8 cellular contexts compared by ENCODE assay signal in the genomic region with DNA sequence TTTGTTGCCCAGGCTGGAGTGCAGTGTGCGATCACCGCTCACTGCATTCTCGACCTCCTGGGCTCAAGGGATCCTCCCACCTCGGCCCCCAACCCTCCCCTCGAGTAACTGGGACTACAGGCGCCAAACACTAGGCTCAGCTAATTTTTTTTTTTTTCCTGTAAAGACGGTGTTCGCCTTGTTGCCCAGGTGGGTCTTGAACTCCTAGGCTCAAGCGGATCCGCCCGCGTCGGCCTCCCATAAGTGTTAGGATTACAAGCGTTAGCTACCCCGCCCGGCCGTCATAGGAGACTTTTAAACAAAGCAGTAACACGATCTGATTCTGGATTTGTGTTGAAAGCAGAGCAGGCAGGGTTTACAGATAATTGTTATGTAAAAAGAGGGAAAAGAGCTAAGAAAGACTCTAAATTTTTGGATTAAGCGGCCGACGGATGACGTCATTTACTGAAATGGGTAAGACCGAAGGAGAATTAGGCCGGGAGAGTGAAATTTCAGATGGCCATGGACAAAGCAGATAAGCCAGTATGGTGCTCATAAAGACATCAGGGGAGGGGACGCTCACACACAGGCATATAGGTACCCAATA. TPM values are rescaled to one million over a fixed set of nuclear protein-coding genes. Genes with fewer than 3 reads are reported as not detected.
DNase-seq lines count a peak whose midpoint lies in the region; ATAC-seq, FAIRE-seq and TF ChIP-seq lines count a peak whose summit lies in the region.

No MANE protein-coding gene starts in this region.

- H3K27ac Mint-ChIP-seq in activated T-helper 17 cell treated with anti-CD3 and anti-CD28 coated beads, Interleukin-2, amount 50 U/mL, for 72 hours = peak overlapping the region; percentile 98

- 1% methylated on average over 13 to 17 of the region's 25 CpGs for WGBS in gastroesophageal sphincter (ENCODE audit: low coverage in 1 of 2), 2 donors

- H3K36me3 Mint-ChIP-seq in activated T-helper 17 cell treated with anti-CD3 and anti-CD28 coated beads, Interleukin-2, amount 50 U/mL, for 72 hours (ENCODE audit: low read depth) = peaks cover 44% of the 10 kb centered on the region

- peaks cover 16% of the 10 kb centered on the region for H3K4me1 Mint-ChIP-seq in activated T-helper 17 cell treated with anti-CD3 and anti-CD28 coated beads, Interleukin-2, amount 50 U/mL, for 72 hours

- no peaks in the 10 kb centered on the region for H3K9me3 Mint-ChIP-seq in activated T-helper 17 cell treated with anti-CD3 and anti-CD28 coated beads, Interleukin-2, amount 50 U/mL, for 72 hours

- TF ChIP-seq EP300 in gastroesophageal sphincter (IDR thresholded peaks at IDR 0.05) = no peak

- peak overlapping the region; percentile 92 for H3K4me3 Mint-ChIP-seq in activated T-helper 17 cell treated with anti-CD3 and anti-CD28 coated beads, Interleukin-2, amount 50 U/mL, for 72 hours

- no peaks in the 10 kb centered on the region for H3K36me3 ChIP-seq in gastroesophageal sphincter

- ATAC-seq in HG03039 (IDR thresholded peaks at IDR 0.05; ENCODE audit: unreplicated experiment) = peak; percentile 3
- ATAC-seq in activated T-helper 17 cell treated with anti-CD3 and anti-CD28 coated beads, Interleukin-2, amount 50 U/mL, for 72 hours (replicated peaks) = peak; percentile 11
- peak; percentile 6 for ATAC-seq in gastroesophageal sphincter
- peak; percentile 25 for ATAC-seq in omental fat pad (ENCODE audit: low FRiP score)

- DNase-seq in stimulated activated CD4-positive, alpha-beta T cell treated with anti-CD3 and anti-CD28 coated beads, Interleukin-12 subunit alpha, Interleukin-12 subunit beta, amount 100 ng/mL, for 4 hours = peak; percentile 19
- DNase-seq in stimulated activated CD4-positive, alpha-beta T cell treated with anti-CD3 and anti-CD28 coated beads, Interleukin-4, amount 100 ng/mL, for 24 hours = no peak
- DNase-seq in NCI-H510A (lab: John Stamatoyannopoulos, UW) (peak; percentile 51), omental fat pad (ENCODE audit: low spot score) (peak; percentile 33), H54 (ENCODE audit: insufficient read length, low spot score) (no peak)

- TF ChIP-seq CTCF in gastroesophageal sphincter (IDR thresholded peaks at IDR 0.05) (no peak), omental fat pad (IDR thresholded peaks at IDR 0.05) (no peak)

- TF ChIP-seq POLR2A in gastroesophageal sphincter (IDR thresholded peaks at IDR 0.05) (no peak), H54 (IDR thresholded peaks at IDR 0.05; ENCODE audit: low read depth, low read length) (no peak)

- no peaks in the 10 kb centered on the region for H3K9me3 ChIP-seq in gastroesophageal sphincter

- peak overlapping the region; percentile 78 to 97 (median 96) for H3K27ac ChIP-seq in gastroesophageal sphincter

- H3K4me3 ChIP-seq in gastroesophageal sphincter = peak overlapping the region; percentile 90 to 92

- H3K27me3 Mint-ChIP-seq in activated T-helper 17 cell treated with anti-CD3 and anti-CD28 coated beads, Interleukin-2, amount 50 U/mL, for 72 hours = no peaks in the 10 kb centered on the region

- H3K27me3 ChIP-seq in gastroesophageal sphincter = no peaks in the 10 kb centered on the region

- H3K4me1 ChIP-seq in gastroesophageal sphincter = peaks cover 12 to 73% (median 35%) of the 10 kb centered on the region in 3 donors

- no peak for FAIRE-seq in H54 (lab: Jason Lieb, UNC)

RNA-seq across cellular contexts. Expression of gene TSTD2, which starts 0.7 kb away (rescaled TPM):
- 10 to 100 TPM; 11.6 to 13.5 TPM for total RNA-seq in activated T-helper 17 cell treated with anti-CD3 and anti-CD28 coated beads, Interleukin-2, amount 50 U/mL, for 72 hours
- total RNA-seq in gastroesophageal sphincter = 10 to 100 TPM; 20.0 to 33.8 (median 30.8) TPM
- total RNA-seq in omental fat pad = 10 to 100 TPM; 13.8 to 21.9 (median 19.4) TPM

RNA-seq across cellular contexts. Expression of gene NCBP1, which starts 1.1 kb away (rescaled TPM):
- total RNA-seq in activated T-helper 17 cell treated with anti-CD3 and anti-CD28 coated beads, Interleukin-2, amount 50 U/mL, for 72 hours = 10 to 100 TPM; 33.5 to 47.7 TPM
- 100 to 1,000 TPM in 1 of 4 donors, 10 to 100 TPM in 3; 16.1 to 234 (median 24.1) TPM for total RNA-seq in gastroesophageal sphincter
- 10 to 100 TPM; 15.9 to 26.5 (median 18.5) TPM for total RNA-seq in omental fat pad

Comparison
In these comparisons a context has a peak if more than half of its experiments do, and no peak if none do; other contexts are left out.
1. DNase-seq: peak in stimulated activated CD4-positive, alpha-beta T cell treated with anti-CD3 and anti-CD28 coated beads, Interleukin-12 subunit alpha, Interleukin-12 subunit beta, amount 100 ng/mL, for 4 hours (single experiment), NCI-H510A (single experiment) and omental fat pad (single experiment); none in stimulated activated CD4-positive, alpha-beta T cell treated with anti-CD3 and anti-CD28 coated beads, Interleukin-4, amount 100 ng/mL, for 24 hours (single experiment) and H54 (single experiment).
2. Peak in every context shown above with its lines, with median percentiles within 50 percentile points of each other: ATAC-seq.